In the genomic region with DNA sequence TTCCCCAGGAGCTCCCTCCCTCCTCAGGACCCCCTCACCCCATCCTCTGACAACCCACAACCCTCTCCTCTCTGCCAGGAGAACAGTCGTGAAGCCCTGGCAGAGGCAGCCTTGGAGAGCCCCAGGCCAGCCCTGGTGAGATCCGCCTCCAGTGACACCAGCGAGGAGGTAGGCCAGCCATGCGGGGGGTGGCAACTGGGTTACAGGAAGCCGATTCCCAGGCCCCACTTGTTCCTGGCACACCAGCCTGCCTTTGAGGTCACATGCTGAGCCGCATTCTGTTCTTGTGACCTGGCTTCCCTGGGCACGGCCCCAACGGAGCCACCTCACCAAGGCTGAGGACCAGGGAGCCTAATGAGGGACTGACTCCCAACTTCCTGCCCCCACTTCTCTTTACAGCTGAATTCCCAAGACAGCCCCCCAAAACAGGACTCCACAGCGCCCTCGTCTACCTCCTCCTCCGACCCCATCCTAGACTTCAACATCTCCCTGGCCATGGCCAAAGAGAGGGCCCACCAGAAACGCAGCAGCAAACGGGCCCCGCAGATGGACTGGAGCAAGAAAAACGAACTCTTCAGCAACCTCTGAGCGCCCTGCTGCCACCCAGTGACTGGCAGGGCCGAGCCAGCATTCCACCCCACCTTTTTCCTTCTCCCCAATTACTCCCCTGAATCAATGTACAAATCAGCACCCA, we compare ENCODE assay signal across 8 cellular contexts. TPM values are rescaled to one million over a fixed set of nuclear protein-coding genes. Genes with fewer than 3 reads are reported as not detected.
DNase-seq lines count a peak whose midpoint lies in the region; ATAC-seq and TF ChIP-seq lines count a peak whose summit lies in the region.

No MANE protein-coding gene starts in this region.

- peaks cover 94% of the 10 kb centered on the region for H3K36me3 ChIP-seq in neutrophil

- H3K4me3 Mint-ChIP-seq in CD4-positive, alpha-beta T cell: no peak overlapping the region

- H3K4me1 Mint-ChIP-seq in CD4-positive, alpha-beta T cell (ENCODE audit: low read depth): peaks cover 24% of the 10 kb centered on the region

- H3K36me3 Mint-ChIP-seq in CD4-positive, alpha-beta T cell (ENCODE audit: low read depth): peaks cover 85% of the 10 kb centered on the region

- H3K4me3 ChIP-seq in neutrophil (ENCODE audit: low read depth in 1 of 2, low read length in 1 of 2): no peak overlapping the region

- POLR2A ChIA-PET in CD4-positive, alpha-beta T cell (lab: Charles Lee): interaction anchor here (1.3 to 1.7 kb wide), 2 partner anchors 111 kb away, joined by 4 to 5 read pairs; no protein-coding TSS in a partner anchor
- POLR2A ChIA-PET in RWPE1 (lab: Yijun Ruan, JAX; ENCODE audit: low non-redundant PET): no interaction called here

- no peak for DNase-seq in CD4-positive, alpha-beta T cell
- no peak for DNase-seq in RWPE1 (ENCODE audit: low spot score)
- DNase-seq in epithelial cell of prostate (ENCODE audit: low read depth, low spot score): no peak
- no peak for DNase-seq in stimulated activated CD4-positive, alpha-beta T cell treated with anti-CD3 and anti-CD28 coated beads, Interleukin-12 subunit alpha, Interleukin-12 subunit beta, amount 100 ng/mL, for 4 hours
- DNase-seq in NCI-H187 treated with DMSO at 0.1 percent for 48 hours (lab: John Stamatoyannopoulos, UW): no peak
- no peak for DNase-seq in RPMI8226

- intact Hi-C loops in CD4-positive, alpha-beta T cell (cut with DNase I, micrococcal nuclease): no loop called here

- H3K27ac Mint-ChIP-seq in CD4-positive, alpha-beta T cell: peak overlapping the region; percentile 81

- TF ChIP-seq CTCF in CD4-positive, alpha-beta T cell (IDR thresholded peaks at IDR 0.05): no peak
- TF ChIP-seq CTCF in RWPE1 (conservative IDR thresholded peaks at IDR 0.05; ENCODE audit: low read depth) (no peak), neutrophil (IDR thresholded peaks at IDR 0.05) (no peak)

- H3K27me3 Mint-ChIP-seq in CD4-positive, alpha-beta T cell: no peaks in the 10 kb centered on the region

- CTCF ChIA-PET in CD4-positive, alpha-beta T cell (lab: Charles Lee): interaction anchor here (2.2 kb wide), 1 partner anchor 19 kb away, joined by 6 read pairs; no protein-coding TSS in a partner anchor
- CTCF ChIA-PET in RWPE1 (lab: Yijun Ruan, JAX): interaction anchor here (0.5 to 1.2 kb wide), 2 partner anchors 18 to 111 kb away, joined by 3 to 4 read pairs; no protein-coding TSS in a partner anchor

- no peak for ATAC-seq in CD4-positive, alpha-beta T cell (ENCODE audit: poor library complexity)
- no peak for ATAC-seq in HG03457 (IDR thresholded peaks at IDR 0.05; ENCODE audit: unreplicated experiment)

- peak overlapping the region; percentile 36 for H3K27ac ChIP-seq in CD4-positive, alpha-beta T cell (ENCODE audit: low read depth, low read length)
- H3K27ac ChIP-seq in RWPE1: peak overlapping the region; percentile 79
- H3K27ac ChIP-seq in epithelial cell of prostate: peak overlapping the region; percentile 44
- peak overlapping the region; percentile 69 for H3K27ac ChIP-seq in neutrophil

- no peaks in the 10 kb centered on the region for H3K9me3 Mint-ChIP-seq in CD4-positive, alpha-beta T cell

- no peaks in the 10 kb centered on the region for H3K9me3 ChIP-seq in CD4-positive, alpha-beta T cell (ENCODE audit: control insufficient read depth, low read length)
- no peaks in the 10 kb centered on the region for H3K9me3 ChIP-seq in neutrophil

- no peaks in the 10 kb centered on the region for H3K27me3 ChIP-seq in CD4-positive, alpha-beta T cell (ENCODE audit: control insufficient read depth, insufficient read depth, low read length)
- H3K27me3 ChIP-seq in neutrophil: no peaks in the 10 kb centered on the region

- H3K4me1 ChIP-seq in neutrophil (ENCODE audit: control insufficient read depth in 1 of 2, insufficient read depth in 1 of 2, low read depth in 1 of 2, low read length in 1 of 2): peaks cover 8 to 16% of the 10 kb centered on the region in 2 experiments

RNA-seq across cellular contexts. Expression of a gene that starts 7.9 kb away (rescaled TPM):
- 10 to 100 TPM; 34.6 to 38.2 TPM for total RNA-seq in CD4-positive, alpha-beta T cell

RNA-seq across cellular contexts. Expression of a gene that starts 19.8 kb away (rescaled TPM):
- total RNA-seq in CD4-positive, alpha-beta T cell: 10 to 100 TPM; 68.4 to 72.4 TPM

RNA-seq across cellular contexts. Expression of a gene that starts 31.2 kb away (rescaled TPM):
- 10 to 100 TPM; 19.0 to 21.1 TPM for total RNA-seq in CD4-positive, alpha-beta T cell

RNA-seq across cellular contexts. Expression of a gene that starts 55.5 kb away (rescaled TPM):
- 1 to 10 TPM in 1 of 2 experiments, under 1 TPM in 1; 0.39 to 1.0 TPM for total RNA-seq in CD4-positive, alpha-beta T cell
